In genomic region chr21:21158376-21158918, GRCh38 we compare ENCODE assay signal across 29 cellular contexts.
"Had no signal": no experiment of that assay in that cellular context is flagged by ENCODE, and none has a peak within 500 bp of the region (broad histone marks: within the 10 kb centered on the region; RNA-seq: fewer than 3 reads in every experiment).

No MANE protein-coding gene starts in this region.

- H3K4me1 ChIP-seq: stomach, suprapubic skin, testis, thyroid gland, tibial artery, upper lobe of left lung, upper lobe of right lung, uterus, vagina had no signal

- H3K9me3 Mint-ChIP-seq: stimulated activated memory B cell treated with anti-CD40 and anti-IgM and Interleukin-4, amounts not matched to agents 10 μg/mL and 1 μg/mL and 100 μg/mL, for 72 hours; stimulated activated naive B cell treated with anti-CD40 and anti-IgM and Interleukin-4, amounts not matched to agents 10 μg/mL and 1 μg/mL and 100 μg/mL, for 72 hours; stimulated activated naive CD8-positive, alpha-beta T cell treated with anti-CD3 and anti-CD28 coated beads, Interleukin-15, amount 100 ng/mL, for 72 hours; stimulated activated naive CD8-positive, alpha-beta T cell treated with anti-CD3 and anti-CD28 coated beads, Interleukin-15, Interleukin-2, amounts not matched to agents 100 ng/mL and 50 ng/mL, for 24 hours; type B pancreatic cell had no signal

- H3K9me3 ChIP-seq: stomach, suprapubic skin, testis, thoracic aorta, thyroid gland, tibial artery, tibial nerve, transverse colon, upper lobe of left lung, upper lobe of right lung, uterus, vagina had no signal

- H3K4me1 Mint-ChIP-seq: stimulated activated effector memory CD8-positive, alpha-beta T cell treated with anti-CD3 and anti-CD28 coated beads, Interleukin-12 subunit alpha, Interleukin-12 subunit beta, amount 100 ng/mL, for 72 hours; stimulated activated naive CD8-positive, alpha-beta T cell treated with anti-CD3 and anti-CD28 coated beads, Interleukin-15, amount 100 ng/mL, for 72 hours had no signal

- H3K36me3 ChIP-seq: stomach, suprapubic skin, thoracic aorta, thyroid gland, tibial artery, tibial nerve, transverse colon, upper lobe of left lung, upper lobe of right lung, uterus, vagina had no signal

- H3K4me3 ChIP-seq: stomach, suprapubic skin, testis, thoracic aorta, thyroid gland, tibial artery, tibial nerve, transverse colon, upper lobe of left lung, upper lobe of right lung, uterus, vagina had no signal

- H3K27me3 ChIP-seq: stomach, suprapubic skin, testis, thyroid gland, tibial artery, tibial nerve, transverse colon, upper lobe of left lung, upper lobe of right lung, uterus, vagina had no signal

- H3K4me3 Mint-ChIP-seq: stimulated activated effector memory CD8-positive, alpha-beta T cell treated with anti-CD3 and anti-CD28 coated beads, Interleukin-12 subunit alpha, Interleukin-12 subunit beta, amount 100 ng/mL, for 72 hours; stimulated activated memory B cell treated with anti-CD40 and anti-IgM and Interleukin-4, amounts not matched to agents 10 μg/mL and 1 μg/mL and 100 μg/mL, for 72 hours; stimulated activated naive B cell treated with anti-CD40 and anti-IgM and Interleukin-4, amounts not matched to agents 10 μg/mL and 1 μg/mL and 100 μg/mL, for 72 hours; stimulated activated naive CD8-positive, alpha-beta T cell treated with anti-CD3 and anti-CD28 coated beads, Interleukin-15, amount 100 ng/mL, for 72 hours; stimulated activated naive CD8-positive, alpha-beta T cell treated with anti-CD3 and anti-CD28 coated beads, Interleukin-15, Interleukin-2, amounts not matched to agents 100 ng/mL and 50 ng/mL, for 24 hours; type B pancreatic cell had no signal

- ATAC-seq: stimulated activated effector memory CD8-positive, alpha-beta T cell treated with anti-CD3 and anti-CD28 coated beads, Interleukin-12 subunit alpha, Interleukin-12 subunit beta, amount 100 ng/mL, for 72 hours; stimulated activated memory B cell treated with anti-CD40 and anti-IgM and Interleukin-4, amounts not matched to agents 10 μg/mL and 1 μg/mL and 100 μg/mL, for 72 hours; stimulated activated naive B cell treated with anti-CD40 and anti-IgM and Interleukin-4, amounts not matched to agents 10 μg/mL and 1 μg/mL and 100 μg/mL, for 72 hours; stimulated activated naive CD8-positive, alpha-beta T cell treated with anti-CD3 and anti-CD28 coated beads, Interleukin-15, amount 100 ng/mL, for 72 hours; stimulated activated naive CD8-positive, alpha-beta T cell treated with anti-CD3 and anti-CD28 coated beads, Interleukin-15, Interleukin-2, amounts not matched to agents 100 U/mL and 50 U/mL, for 24 hours; upper lobe of right lung had no signal

- H3K27ac ChIP-seq: stomach, suprapubic skin, testis, thoracic aorta, thyroid gland, tibial artery, tibial nerve, transverse colon, upper lobe of left lung, upper lobe of right lung, uterus, vagina had no signal

- H3K36me3 Mint-ChIP-seq: stimulated activated effector memory CD8-positive, alpha-beta T cell treated with anti-CD3 and anti-CD28 coated beads, Interleukin-12 subunit alpha, Interleukin-12 subunit beta, amount 100 ng/mL, for 72 hours; stimulated activated memory B cell treated with anti-CD40 and anti-IgM and Interleukin-4, amounts not matched to agents 10 μg/mL and 1 μg/mL and 100 μg/mL, for 72 hours; stimulated activated naive B cell treated with anti-CD40 and anti-IgM and Interleukin-4, amounts not matched to agents 10 μg/mL and 1 μg/mL and 100 μg/mL, for 72 hours; type B pancreatic cell had no signal

- DNase-seq: stimulated activated CD4-positive, alpha-beta T cell treated with anti-CD3 and anti-CD28 coated beads, Interleukin-2, amount 100 ng/mL, for 48 hours; stimulated activated CD4-positive, alpha-beta T cell treated with anti-CD3 and anti-CD28 coated beads, Interleukin-4, amount 100 ng/mL, for 1 hour; stimulated activated CD4-positive, alpha-beta T cell treated with anti-CD3 and anti-CD28 coated beads, Interleukin-4, amount 100 ng/mL, for 24 hours; stimulated activated CD4-positive, alpha-beta T cell treated with anti-CD3 and anti-CD28 coated beads, Interleukin-4, amount 100 ng/mL, for 4 hours; stimulated activated CD8-positive, alpha-beta memory T cell treated with anti-CD3 and anti-CD28 coated beads, Interleukin-4, amount 100 ng/mL, for 48 hours; stimulated activated naive B cell treated with anti-CD40 and anti-IgM and Interleukin-4, amounts not matched to agents 10 μg/mL and 1 μg/mL and 100 μg/mL, for 72 hours; stimulated activated naive CD4-positive, alpha-beta T cell; stimulated activated naive CD4-positive, alpha-beta T cell treated with Interleukin-2 at 50 U/mL for 16 hours; stimulated activated naive CD8-positive, alpha-beta T cell treated with anti-CD3 and anti-CD28 coated beads, Interleukin-15, amount 100 ng/mL, for 72 hours; stimulated activated naive CD8-positive, alpha-beta T cell treated with anti-CD3 and anti-CD28 coated beads, Interleukin-15, Interleukin-2, amounts not matched to agents 100 U/mL and 50 U/mL, for 24 hours; stomach; substantia nigra; testis; thyroid gland; tibial artery; transverse colon; trophoblast cell; upper lobe of left lung; upper lobe of right lung; uterus had no signal

- FAIRE-seq: urothelium cell line had no signal

- H3K27ac Mint-ChIP-seq: stimulated activated effector memory CD8-positive, alpha-beta T cell treated with anti-CD3 and anti-CD28 coated beads, Interleukin-12 subunit alpha, Interleukin-12 subunit beta, amount 100 ng/mL, for 72 hours; stimulated activated memory B cell treated with anti-CD40 and anti-IgM and Interleukin-4, amounts not matched to agents 10 μg/mL and 1 μg/mL and 100 μg/mL, for 72 hours; stimulated activated naive B cell treated with anti-CD40 and anti-IgM and Interleukin-4, amounts not matched to agents 10 μg/mL and 1 μg/mL and 100 μg/mL, for 72 hours; stimulated activated naive CD8-positive, alpha-beta T cell treated with anti-CD3 and anti-CD28 coated beads, Interleukin-15, amount 100 ng/mL, for 72 hours; stimulated activated naive CD8-positive, alpha-beta T cell treated with anti-CD3 and anti-CD28 coated beads, Interleukin-15, Interleukin-2, amounts not matched to agents 100 ng/mL and 50 ng/mL, for 24 hours; type B pancreatic cell had no signal

- H3K27me3 Mint-ChIP-seq: stimulated activated memory B cell treated with anti-CD40 and anti-IgM and Interleukin-4, amounts not matched to agents 10 μg/mL and 1 μg/mL and 100 μg/mL, for 72 hours; stimulated activated naive CD8-positive, alpha-beta T cell treated with anti-CD3 and anti-CD28 coated beads, Interleukin-15, amount 100 ng/mL, for 72 hours; stimulated activated naive CD8-positive, alpha-beta T cell treated with anti-CD3 and anti-CD28 coated beads, Interleukin-15, Interleukin-2, amounts not matched to agents 100 ng/mL and 50 ng/mL, for 24 hours; type B pancreatic cell had no signal
